In the genomic region with DNA sequence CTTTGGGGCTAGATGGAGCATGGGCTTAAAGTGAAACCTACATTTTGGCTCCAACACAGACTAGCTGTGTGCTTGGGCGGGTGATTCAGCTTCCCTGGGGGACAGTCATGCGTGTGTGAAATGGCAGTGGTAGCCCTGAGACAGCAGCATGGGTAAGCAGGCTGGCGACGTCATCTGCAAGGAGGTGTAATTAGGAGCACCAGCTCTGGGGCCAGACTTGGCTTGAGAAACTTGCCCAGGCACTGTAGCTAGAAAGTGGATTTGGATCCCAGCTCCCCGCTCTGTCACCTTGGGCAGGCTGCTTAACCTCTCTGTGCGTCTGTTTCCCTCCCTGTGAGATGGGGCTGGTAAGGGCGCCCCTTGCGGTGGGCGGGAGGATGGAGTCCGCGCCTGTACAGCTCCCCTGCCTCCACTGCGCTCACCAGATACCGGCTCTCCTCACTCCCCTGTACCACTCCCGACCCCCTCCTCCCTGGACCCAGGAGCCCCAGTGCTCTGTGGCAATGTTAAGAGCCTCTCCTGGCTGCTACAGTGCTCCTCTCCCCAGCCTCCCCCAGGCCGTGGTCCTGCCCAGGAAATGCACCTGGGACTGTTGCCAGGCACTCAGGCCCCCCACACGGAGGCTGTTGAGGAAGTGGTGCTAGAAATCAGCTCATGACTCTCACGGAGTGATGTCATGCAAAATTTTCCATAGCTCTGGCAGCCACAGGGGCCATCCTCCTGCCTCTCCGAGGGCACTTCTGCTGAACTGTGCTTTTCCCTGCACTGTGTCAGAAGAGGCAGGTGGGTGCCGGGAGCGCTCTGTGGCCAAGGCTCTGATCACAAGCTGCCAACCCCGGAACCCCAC, we compare ENCODE assay signal across 8 cellular contexts. TPM values are rescaled to one million over a fixed set of nuclear protein-coding genes. Genes with fewer than 3 reads are reported as not detected.
DNase-seq lines count a peak whose midpoint lies in the region; ATAC-seq and TF ChIP-seq lines count a peak whose summit lies in the region.

No MANE protein-coding gene starts in this region.

- peaks cover 36% of the 10 kb centered on the region for H3K4me1 Mint-ChIP-seq in brain

- no peak overlapping the region for H3K4me3 Mint-ChIP-seq in brain

- peak; percentile 87 for ATAC-seq in HG02759 (IDR thresholded peaks at IDR 0.05; ENCODE audit: unreplicated experiment)

- no peaks in the 10 kb centered on the region for H3K36me3 Mint-ChIP-seq in brain

- peak; percentile 87 for TF ChIP-seq CTCF in GM13977 (IDR thresholded peaks at IDR 0.05; ENCODE audit: extremely low read depth, insufficient read depth, missing control alignments)
- no peak for TF ChIP-seq CTCF in brain (conservative IDR thresholded peaks at IDR 0.05)

- H3K27me3 Mint-ChIP-seq in brain = peaks cover 4% of the 10 kb centered on the region

- H3K9me3 Mint-ChIP-seq in brain = peaks cover 0 to 8% (median 0%) of the 10 kb centered on the region in 5 experiments

- peak overlapping the region in 4 of 5 experiments; percentile 55 to 89 (median 64) for H3K27ac Mint-ChIP-seq in brain

- DNase-seq in GM13977 (ENCODE audit: low spot score) = peak; percentile 79
- DNase-seq in NCI-H1436 treated with DMSO at 0.1 percent for 48 hours (lab: John Stamatoyannopoulos, UW) = peak; percentile 72
- peak; percentile 91 for DNase-seq in UCSD-AML1 (lab: John Stamatoyannopoulos, UW; ENCODE audit: unreplicated experiment)
- peak; percentile 98 for DNase-seq in kidney glomerular epithelial cell (lab: John Stamatoyannopoulos, UW)
- DNase-seq in stimulated activated CD4-positive, alpha-beta T cell treated with anti-CD3 and anti-CD28 coated beads, Interleukin-2, amount 100 ng/mL, for 48 hours = peak; percentile 72
- no peak for DNase-seq in NCI-H1930 (lab: John Stamatoyannopoulos, UW)

- in situ Hi-C loops in GM13977 (cut with MboI; ENCODE audit: low pct_unique_long_range_greater_than_20kb, low sequenced_read_pairs, unreplicated experiment) = no loop called here

RNA-seq across cellular contexts. Expression of a gene that starts 44.6 kb away (rescaled TPM):
- polyA plus RNA-seq in brain (ENCODE audit: insufficient read depth, low read depth, low replicate concordance) = 17.9 TPM

Comparison
In these comparisons a context has a peak if more than half of its experiments do, and no peak if none do; other contexts are left out.
1. DNase-seq: peak in GM13977 (single experiment), NCI-H1436 treated with DMSO at 0.1 percent for 48 hours (single experiment), UCSD-AML1 (single experiment), kidney glomerular epithelial cell (single experiment) and stimulated activated CD4-positive, alpha-beta T cell treated with anti-CD3 and anti-CD28 coated beads, Interleukin-2, amount 100 ng/mL, for 48 hours (2 of 2); none in NCI-H1930 (0 of 2).